Comparison of ENCODE assay signal across 30 cellular contexts in the genomic region with DNA sequence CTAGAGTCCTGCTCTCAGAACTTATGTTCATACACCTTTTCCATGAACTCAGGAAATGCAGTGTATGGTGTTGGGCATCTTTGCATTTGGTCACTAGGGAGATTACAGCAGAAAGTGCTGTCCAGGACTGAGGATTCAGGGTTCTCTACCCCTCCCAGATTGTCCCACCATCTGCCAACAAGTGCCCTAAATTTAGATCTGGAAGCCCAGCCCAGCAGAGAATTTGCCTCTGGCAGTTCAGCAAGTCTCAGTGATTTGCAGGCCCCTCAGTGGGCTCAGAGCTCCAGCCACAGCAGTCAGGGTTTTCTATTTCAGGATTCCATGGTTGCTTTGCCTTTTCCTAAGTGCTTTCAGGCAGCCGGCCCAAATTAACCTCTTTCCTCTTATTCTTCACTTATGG. TPM values are rescaled to one million over a fixed set of nuclear protein-coding genes. Genes with fewer than 3 reads are reported as not detected.
DNase-seq lines count a peak whose midpoint lies in the region; ATAC-seq and TF ChIP-seq lines count a peak whose summit lies in the region.
"Had no signal": no experiment of that assay in that cellular context is flagged by ENCODE, and none has a peak within 500 bp of the region (broad histone marks: within the 10 kb centered on the region; RNA-seq: fewer than 3 reads in every experiment).

No MANE protein-coding gene starts in this region.

- H3K27ac Mint-ChIP-seq in activated B cell treated with CpG ODN at 0.5 μM for 24 hours = peak overlapping the region; percentile 50
- H3K27ac Mint-ChIP-seq in nephron = peak overlapping the region; percentile 62 to 69 (median 66)
- no peak overlapping the region for H3K27ac Mint-ChIP-seq in activated T-helper 17 cell treated with anti-CD3 and anti-CD28 coated beads, Interleukin-2, amount 50 U/mL, for 72 hours
- no peak overlapping the region for H3K27ac Mint-ChIP-seq in Caco-2 (ENCODE audit: unreplicated experiment)
- H3K27ac Mint-ChIP-seq: activated naive CD8-positive, alpha-beta T cell; stimulated activated effector memory CD8-positive, alpha-beta T cell treated with anti-CD3 and anti-CD28 coated beads, Interleukin-12 subunit alpha, Interleukin-12 subunit beta, amount 100 ng/mL, for 72 hours had no signal

- no peak for ATAC-seq in activated B cell treated with CpG ODN at 0.5 μM for 24 hours (ENCODE audit: low read depth)
- no peak for ATAC-seq in activated T-helper 17 cell treated with anti-CD3 and anti-CD28 coated beads, Interleukin-2, amount 50 U/mL, for 72 hours (replicated peaks)
- ATAC-seq in HG03432 (IDR thresholded peaks at IDR 0.05; ENCODE audit: unreplicated experiment) = no peak
- ATAC-seq: stimulated activated effector memory CD8-positive, alpha-beta T cell treated with anti-CD3 and anti-CD28 coated beads, Interleukin-12 subunit alpha, Interleukin-12 subunit beta, amount 100 ng/mL, for 72 hours had no signal

- BruUV-seq in Caco-2 (replicated peaks; lab: Mats Ljungman, UMichigan) = no TSS peak

- DNase-seq in DMS 273 treated with DMSO at 0.1 percent for 48 hours (lab: John Stamatoyannopoulos, UW) (peak; percentile 11), activated B cell treated with CpG ODN at 0.5 μM for 24 hours (no peak), cardiac muscle cell (ENCODE audit: low read depth in 1 of 2, low spot score in 1 of 2) (peak in 1 of 2 donors; percentile 78), 8988T (no peak), Caco-2 (no peak)
- DNase-seq: activated CD4-positive, alpha-beta T cell treated with anti-CD3 and anti-CD28 coated beads, Interleukin-2, amount 50 U/mL, for 4 hours; activated CD4-positive, CD25-positive, alpha-beta regulatory T cell; Calu3; effector CD4-positive, alpha-beta T cell; foreskin fibroblast; hypothalamus; KBM-7; midbrain; NCI-H146; OCI-M1; psoas muscle; SHP77; stimulated activated CD4-positive, alpha-beta T cell treated with anti-CD3 and anti-CD28 coated beads, Interleukin-1b, Interleukin-23, amount 100 ng/mL, for 48 hours; SW 1271; T1000 had no signal

- H3K4me3 Mint-ChIP-seq in activated B cell treated with CpG ODN at 0.5 μM for 24 hours (peak overlapping the region; percentile 44), nephron (no peak overlapping the region), Caco-2 (ENCODE audit: unreplicated experiment) (no peak overlapping the region)
- H3K4me3 Mint-ChIP-seq in activated T-helper 17 cell treated with anti-CD3 and anti-CD28 coated beads, Interleukin-2, amount 50 U/mL, for 72 hours = no peak overlapping the region
- H3K4me3 Mint-ChIP-seq: activated naive CD8-positive, alpha-beta T cell; stimulated activated effector memory CD8-positive, alpha-beta T cell treated with anti-CD3 and anti-CD28 coated beads, Interleukin-12 subunit alpha, Interleukin-12 subunit beta, amount 100 ng/mL, for 72 hours had no signal

- intact Hi-C loops in activated B cell treated with CpG ODN at 0.5 μM for 24 hours (cut with micrococcal nuclease) = no loop called here
- intact Hi-C loops in Caco-2 (cut with micrococcal nuclease; ENCODE audit: unreplicated experiment) = no loop called here

- peaks cover 5% of the 10 kb centered on the region for H3K36me3 ChIP-seq in cardiac muscle cell
- peaks cover 3% of the 10 kb centered on the region for H3K36me3 ChIP-seq in Caco-2 (ENCODE audit: control insufficient read depth, insufficient read depth, low read length)

- CTCF ChIA-PET in activated B cell treated with CpG ODN at 0.5 μM for 24 hours (lab: Charles Lee) (no interaction called here), Caco-2 (lab: Charles Lee) (no interaction called here)

- H3K27ac ChIP-seq in cardiac muscle cell = peak overlapping the region; percentile 94
- H3K27ac ChIP-seq: psoas muscle, skin epidermis, suprapubic skin had no signal

- peaks cover 58% of the 10 kb centered on the region for H3K4me1 Mint-ChIP-seq in activated B cell treated with CpG ODN at 0.5 μM for 24 hours
- peaks cover 12% of the 10 kb centered on the region for H3K4me1 Mint-ChIP-seq in nephron
- peaks cover 5% of the 10 kb centered on the region for H3K4me1 Mint-ChIP-seq in activated T-helper 17 cell treated with anti-CD3 and anti-CD28 coated beads, Interleukin-2, amount 50 U/mL, for 72 hours
- no peaks in the 10 kb centered on the region for H3K4me1 Mint-ChIP-seq in Caco-2 (ENCODE audit: low read depth, unreplicated experiment)
- H3K4me1 Mint-ChIP-seq: stimulated activated effector memory CD8-positive, alpha-beta T cell treated with anti-CD3 and anti-CD28 coated beads, Interleukin-12 subunit alpha, Interleukin-12 subunit beta, amount 100 ng/mL, for 72 hours had no signal

- H3K9me3 Mint-ChIP-seq in activated B cell treated with CpG ODN at 0.5 μM for 24 hours = no peaks in the 10 kb centered on the region
- H3K9me3 Mint-ChIP-seq in nephron = no peaks in the 10 kb centered on the region
- no peaks in the 10 kb centered on the region for H3K9me3 Mint-ChIP-seq in activated T-helper 17 cell treated with anti-CD3 and anti-CD28 coated beads, Interleukin-2, amount 50 U/mL, for 72 hours
- H3K9me3 Mint-ChIP-seq in Caco-2 (ENCODE audit: unreplicated experiment) = no peaks in the 10 kb centered on the region
- H3K9me3 Mint-ChIP-seq: stimulated activated effector memory CD8-positive, alpha-beta T cell treated with anti-CD3 and anti-CD28 coated beads, Interleukin-12 subunit alpha, Interleukin-12 subunit beta, amount 100 ng/mL, for 72 hours had no signal

- H3K4me3 ChIP-seq in cardiac muscle cell (no peak overlapping the region), Caco-2 (ENCODE audit: low read depth, low read length) (no peak overlapping the region)
- H3K4me3 ChIP-seq: psoas muscle, skin epidermis, suprapubic skin had no signal

- POLR2A ChIA-PET in activated B cell treated with CpG ODN at 0.5 μM for 24 hours (lab: Charles Lee) (no interaction called here), Caco-2 (lab: Charles Lee) (no interaction called here)

- peaks cover 21% of the 10 kb centered on the region for H3K4me1 ChIP-seq in cardiac muscle cell (ENCODE audit: low read depth)
- H3K4me1 ChIP-seq in Caco-2 = no peaks in the 10 kb centered on the region

- H3K36me3 Mint-ChIP-seq in activated B cell treated with CpG ODN at 0.5 μM for 24 hours (ENCODE audit: low read depth) (no peaks in the 10 kb centered on the region), nephron (ENCODE audit: low read depth) (peaks cover 38% of the 10 kb centered on the region), Caco-2 (ENCODE audit: insufficient read depth, unreplicated experiment) (peaks cover 15% of the 10 kb centered on the region)
- no peaks in the 10 kb centered on the region for H3K36me3 Mint-ChIP-seq in activated T-helper 17 cell treated with anti-CD3 and anti-CD28 coated beads, Interleukin-2, amount 50 U/mL, for 72 hours (ENCODE audit: low read depth)

- H3K27me3 Mint-ChIP-seq in activated B cell treated with CpG ODN at 0.5 μM for 24 hours (no peaks in the 10 kb centered on the region), nephron (ENCODE audit: low read depth) (no peaks in the 10 kb centered on the region), Caco-2 (ENCODE audit: insufficient read depth, unreplicated experiment) (no peaks in the 10 kb centered on the region)
- no peaks in the 10 kb centered on the region for H3K27me3 Mint-ChIP-seq in activated T-helper 17 cell treated with anti-CD3 and anti-CD28 coated beads, Interleukin-2, amount 50 U/mL, for 72 hours
- H3K27me3 Mint-ChIP-seq: activated naive CD8-positive, alpha-beta T cell had no signal

- H3K27me3 ChIP-seq in cardiac muscle cell = no peaks in the 10 kb centered on the region
- no peaks in the 10 kb centered on the region for H3K27me3 ChIP-seq in Caco-2 (replicated peaks; ENCODE audit: control insufficient read depth, insufficient read depth, low read length)
- H3K27me3 ChIP-seq: suprapubic skin had no signal

- H3K9me3 ChIP-seq in cardiac muscle cell (ENCODE audit: low read depth) (no peaks in the 10 kb centered on the region), Caco-2 (no peaks in the 10 kb centered on the region)
- H3K9me3 ChIP-seq: psoas muscle had no signal

- TF ChIP-seq CTCF in activated B cell treated with CpG ODN at 0.5 μM for 24 hours (IDR thresholded peaks at IDR 0.05) (no peak), cardiac muscle cell (IDR thresholded peaks at IDR 0.05; ENCODE audit: low read depth, low read length) (no peak), nephron (IDR thresholded peaks at IDR 0.05; ENCODE audit: unreplicated experiment in 3 of 3) (no peak), Caco-2 (IDR thresholded peaks at IDR 0.05; ENCODE audit: insufficient read depth in 1 of 2, low read depth in 1 of 2, low read length in 1 of 2, severe bottlenecking in 1 of 2, unreplicated experiment in 1 of 2) (no peak)

RNA-seq across cellular contexts. Expression of a gene that starts 23.4 kb away (rescaled TPM):
- total RNA-seq in activated B cell treated with CpG ODN at 0.5 μM for 24 hours = 1.00 and 2.4 TPM in 2 replicates
- 0.95 and 8.2 TPM in 2 replicates for total RNA-seq in cardiac muscle cell
- 7.1 and 12.1 TPM in 2 replicates for polyA plus RNA-seq in cardiac muscle cell
- under 1 TPM in 1 of 2 donors, not detected in 1; 0.54 TPM for total RNA-seq in activated T-helper 17 cell treated with anti-CD3 and anti-CD28 coated beads, Interleukin-2, amount 50 U/mL, for 72 hours
- 4.1 and 5.3 TPM in 2 replicates for total RNA-seq in Caco-2 (2022)
- total RNA-seq: liver, psoas muscle, urinary bladder had no signal
- polyA plus RNA-seq: neural cell had no signal

RNA-seq across cellular contexts. Expression of a gene that starts 41.2 kb away (rescaled TPM):
- 13.0 and 15.1 TPM in 2 replicates for total RNA-seq in activated B cell treated with CpG ODN at 0.5 μM for 24 hours
- total RNA-seq in cardiac muscle cell = 81.9 and 102 TPM in 2 replicates
- 18.5 and 23.9 TPM in 2 replicates for polyA plus RNA-seq in cardiac muscle cell
- total RNA-seq in activated T-helper 17 cell treated with anti-CD3 and anti-CD28 coated beads, Interleukin-2, amount 50 U/mL, for 72 hours = 1 to 10 TPM; 3.0 to 3.1 TPM
- total RNA-seq in Caco-2 (2022) = 17.9 and 19.3 TPM in 2 replicates

RNA-seq across cellular contexts. Expression of a gene that starts 53.6 kb away (rescaled TPM):
- not detected in 2 replicates for total RNA-seq in activated B cell treated with CpG ODN at 0.5 μM for 24 hours
- 0.18 and 3.7 TPM in 2 replicates for total RNA-seq in cardiac muscle cell
- 0.47 and 3.8 TPM in 2 replicates for polyA plus RNA-seq in cardiac muscle cell
- total RNA-seq in activated T-helper 17 cell treated with anti-CD3 and anti-CD28 coated beads, Interleukin-2, amount 50 U/mL, for 72 hours = 1 to 10 TPM in 1 of 2 donors, under 1 TPM in 1; 0.50 to 1.6 TPM
- 2.2 and 2.5 TPM in 2 replicates for total RNA-seq in Caco-2 (2022)
- total RNA-seq: urinary bladder had no signal

Comparison
In these comparisons a context has a peak if more than half of its experiments do, and no peak if none do; other contexts are left out.
1. H3K27ac Mint-ChIP-seq: peak in activated B cell treated with CpG ODN at 0.5 μM for 24 hours (single experiment) and nephron (3 of 3); none in activated T-helper 17 cell treated with anti-CD3 and anti-CD28 coated beads, Interleukin-2, amount 50 U/mL, for 72 hours (single experiment) and Caco-2 (single experiment).